In the genomic region with DNA sequence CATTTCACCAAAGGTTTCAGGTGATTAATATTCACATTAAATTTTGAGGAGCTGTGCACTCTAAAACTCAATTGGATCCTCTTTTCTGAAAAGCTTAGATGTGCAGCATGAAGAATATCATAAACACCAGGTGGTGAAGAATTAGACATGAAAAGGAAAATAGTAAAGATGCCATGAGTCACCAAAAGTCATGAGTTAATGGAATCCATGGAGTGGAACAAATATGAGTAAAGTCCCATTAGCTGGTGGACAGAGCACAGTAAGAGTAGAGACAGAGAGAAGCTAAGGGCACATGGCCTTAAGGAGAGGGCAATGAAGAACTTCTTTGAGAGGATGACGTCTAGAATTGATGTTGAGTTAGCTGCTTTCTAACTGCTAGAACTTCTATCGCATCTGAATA, we compare ENCODE assay signal across 32 cellular contexts.
"Had no signal": no experiment of that assay in that cellular context is flagged by ENCODE, and none has a peak within 500 bp of the region (broad histone marks: within the 10 kb centered on the region; RNA-seq: fewer than 3 reads in every experiment).

No MANE protein-coding gene starts in this region.

- H3K27me3 Mint-ChIP-seq: activated CD8-positive, alpha-beta T cell treated with anti-CD3 and anti-CD28 coated beads for 36 hours; brain had no signal

- DNase-seq: activated CD4-positive, alpha-beta T cell treated with anti-CD3 and anti-CD28 coated beads, Interleukin-2, amount 10 ng/mL, durations not matched to agents 24 days and 14 days; activated CD4-positive, alpha-beta T cell treated with anti-CD3 and anti-CD28 coated beads, Interleukin-2, amount 50 U/mL, for 4 hours; activated CD8-positive, alpha-beta T cell treated with anti-CD3 and anti-CD28 coated beads for 36 hours; activated gamma-delta T cell; activated naive CD4-positive, alpha-beta T cell treated with Interleukin-2 at 50 U/mL for 16 hours; activated T-cell treated with anti-CD3 and anti-CD28 coated beads, Interleukin-2, amount 50 U/mL, for 1 hour; activated T-cell treated with anti-CD3 and anti-CD28 coated beads, Interleukin-2, amount 50 U/mL, for 72 hours; anterior cingulate cortex; central memory CD4-positive, alpha-beta T cell; Karpas-422; KBM-7; MM.1S; MV-4-11; NCI-H1092; NCI-H1436 treated with DMSO at 0.1 percent for 48 hours; NCI-H187; NCI-H2029 treated with DMSO at 0.1 percent for 48 hours; NCI-H2171 treated with DMSO at 0.1 percent for 48 hours; NCI-H2227 treated with DMSO at 0.1 percent for 48 hours; NCI-H446; NCI-H510A treated with DMSO at 0.1 percent for 48 hours; PC-9; SIG-M5; SW 1271; T-helper 1 cell; T-helper 2 cell; T-helper 9 cell had no signal

- H3K27ac ChIP-seq: PC-9, RWPE1 had no signal

- H2AFZ ChIP-seq: PC-9 had no signal

- H3K9me3 Mint-ChIP-seq: activated CD4-positive, alpha-beta T cell treated with anti-CD3 and anti-CD28 coated beads, Interleukin-2, amount 10 ng/mL, durations not matched to agents 24 days and 14 days; activated CD8-positive, alpha-beta T cell treated with anti-CD3 and anti-CD28 coated beads for 36 hours; activated naive CD4-positive, alpha-beta T cell treated with anti-CD3 and anti-CD28 coated beads, Interleukin-2, amount 50 U/mL, for 72 hours; activated T-cell treated with anti-CD3 and anti-CD28 coated beads, Interleukin-2, amount 50 U/mL, for 72 hours; activated T-helper 17 cell treated with anti-CD3 and anti-CD28 coated beads, Interleukin-2, amount 50 U/mL, for 72 hours had no signal

- H3K4me3 ChIP-seq: PC-9 had no signal

- H3K4me3 Mint-ChIP-seq: activated CD4-positive, alpha-beta T cell treated with anti-CD3 and anti-CD28 coated beads, Interleukin-2, amount 10 ng/mL, durations not matched to agents 24 days and 14 days; activated CD8-positive, alpha-beta T cell treated with anti-CD3 and anti-CD28 coated beads for 36 hours; activated T-cell treated with anti-CD3 and anti-CD28 coated beads, Interleukin-2, amount 50 U/mL, for 72 hours; activated T-helper 17 cell treated with anti-CD3 and anti-CD28 coated beads, Interleukin-2, amount 50 U/mL, for 72 hours; brain had no signal

- H3K27ac Mint-ChIP-seq: activated CD4-positive, alpha-beta T cell treated with anti-CD3 and anti-CD28 coated beads, Interleukin-2, amount 10 ng/mL, durations not matched to agents 24 days and 14 days; activated CD8-positive, alpha-beta T cell treated with anti-CD3 and anti-CD28 coated beads for 36 hours; activated naive CD4-positive, alpha-beta T cell treated with anti-CD3 and anti-CD28 coated beads, Interleukin-2, amount 50 U/mL, for 72 hours; activated T-cell treated with anti-CD3 and anti-CD28 coated beads, Interleukin-2, amount 50 U/mL, for 72 hours; activated T-helper 17 cell treated with anti-CD3 and anti-CD28 coated beads, Interleukin-2, amount 50 U/mL, for 72 hours; brain had no signal

- H3K4me2 ChIP-seq: PC-9 had no signal

- H3K36me3 Mint-ChIP-seq: activated naive CD4-positive, alpha-beta T cell treated with anti-CD3 and anti-CD28 coated beads, Interleukin-2, amount 50 U/mL, for 72 hours; brain had no signal

- ATAC-seq: activated CD8-positive, alpha-beta T cell treated with anti-CD3 and anti-CD28 coated beads for 36 hours; activated naive CD4-positive, alpha-beta T cell treated with anti-CD3 and anti-CD28 coated beads, Interleukin-2, amount 50 U/mL, for 72 hours; activated T-cell treated with anti-CD3 and anti-CD28 coated beads, Interleukin-2, amount 50 U/mL, for 72 hours; activated T-helper 17 cell treated with anti-CD3 and anti-CD28 coated beads, Interleukin-2, amount 50 U/mL, for 72 hours; Right ventricle myocardium inferior had no signal

- H3K4me1 Mint-ChIP-seq: activated T-helper 17 cell treated with anti-CD3 and anti-CD28 coated beads, Interleukin-2, amount 50 U/mL, for 72 hours had no signal
